18 cellular contexts compared by ENCODE assay signal in genomic region chr6:108123946-108124345, GRCh38. TPM values are rescaled to one million over a fixed set of nuclear protein-coding genes. Genes with fewer than 3 reads are reported as not detected.
"Had no signal": no experiment of that assay in that cellular context is flagged by ENCODE, and none has a peak within 500 bp of the region (broad histone marks: within the 10 kb centered on the region; RNA-seq: fewer than 3 reads in every experiment).

No MANE protein-coding gene starts in this region.

- H3K27ac Mint-ChIP-seq: activated CD4-positive, alpha-beta memory T cell treated with anti-CD3 and anti-CD28 coated beads for 36 hours; activated naive CD8-positive, alpha-beta T cell treated with anti-CD3 and anti-CD28 coated beads for 36 hours; effector memory CD8-positive, alpha-beta T cell had no signal

- H3K36me3 Mint-ChIP-seq: activated CD4-positive, alpha-beta memory T cell treated with anti-CD3 and anti-CD28 coated beads for 36 hours had no signal

- H3K4me3 Mint-ChIP-seq: activated CD4-positive, alpha-beta memory T cell treated with anti-CD3 and anti-CD28 coated beads for 36 hours; activated naive CD8-positive, alpha-beta T cell treated with anti-CD3 and anti-CD28 coated beads for 36 hours; activated T-cell treated with anti-CD3 and anti-CD28 coated beads, Interleukin-2, amount 50 U/mL, for 4 hours; effector memory CD8-positive, alpha-beta T cell; naive thymus-derived CD8-positive, alpha-beta T cell had no signal

- H3K9me3 ChIP-seq: mucosa of descending colon, psoas muscle, sigmoid colon had no signal

- ATAC-seq: activated T-cell treated with anti-CD3 and anti-CD28 coated beads, Interleukin-2, amount 50 U/mL, for 4 hours; effector memory CD8-positive, alpha-beta T cell; left colon; mucosa of descending colon; naive thymus-derived CD8-positive, alpha-beta T cell; psoas muscle had no signal

- H3K9me3 Mint-ChIP-seq: activated CD4-positive, alpha-beta memory T cell treated with anti-CD3 and anti-CD28 coated beads for 36 hours; activated naive CD8-positive, alpha-beta T cell treated with anti-CD3 and anti-CD28 coated beads for 36 hours; activated T-cell treated with anti-CD3 and anti-CD28 coated beads, Interleukin-2, amount 50 U/mL, for 4 hours; effector memory CD8-positive, alpha-beta T cell; naive thymus-derived CD8-positive, alpha-beta T cell had no signal

- H3K27ac ChIP-seq: brain microvascular endothelial cell, psoas muscle, sigmoid colon had no signal

- H3K36me3 ChIP-seq: brain microvascular endothelial cell, sigmoid colon had no signal

- H3K4me3 ChIP-seq: mucosa of descending colon, psoas muscle, sigmoid colon had no signal

- DNase-seq: activated CD4-positive, alpha-beta memory T cell treated with anti-CD3 and anti-CD28 coated beads for 36 hours; activated CD4-positive, alpha-beta T cell treated with anti-CD3 and anti-CD28 coated beads for 1 hour; activated effector memory CD4-positive, alpha-beta T cell treated with anti-CD3 and anti-CD28 coated beads, Interleukin-2, amount 50 U/mL, for 16 hours; activated naive CD8-positive, alpha-beta T cell treated with anti-CD3 and anti-CD28 coated beads for 36 hours; activated T-cell treated with anti-CD3 and anti-CD28 coated beads, Interleukin-2, amount 50 U/mL, for 4 hours; brain microvascular endothelial cell; effector memory CD8-positive, alpha-beta T cell; hypothalamus; left colon; mucosa of descending colon; naive thymus-derived CD8-positive, alpha-beta T cell; nucleus accumbens; psoas muscle; sigmoid colon; stimulated activated CD4-positive, alpha-beta T cell treated with anti-CD3 and anti-CD28 coated beads, Interleukin-12 subunit alpha, Interleukin-12 subunit beta, amount 100 ng/mL, for 4 hours; stimulated activated naive CD4-positive, alpha-beta T cell treated with Interleukin-2 at 50 U/mL for 16 hours had no signal

RNA-seq across cellular contexts. Expression of gene NR2E1, which starts 41.9 kb away (rescaled TPM):
- total RNA-seq: activated CD4-positive, alpha-beta memory T cell treated with anti-CD3 and anti-CD28 coated beads for 36 hours; activated naive CD8-positive, alpha-beta T cell treated with anti-CD3 and anti-CD28 coated beads for 36 hours; activated T-cell treated with anti-CD3 and anti-CD28 coated beads, Interleukin-2, amount 50 U/mL, for 4 hours; epithelial cell of proximal tubule; left colon; lung microvascular endothelial cell; mucosa of descending colon; naive thymus-derived CD8-positive, alpha-beta T cell; psoas muscle; sigmoid colon had no signal
- polyA plus RNA-seq: naive thymus-derived CD8-positive, alpha-beta T cell; sigmoid colon had no signal
